ENCODE assay signal across 3 cellular contexts in genomic region chr9:3157011-3157410, GRCh38.
"Had no signal": no experiment of that assay in that cellular context is flagged by ENCODE, and none has a peak within 500 bp of the region (broad histone marks: within the 10 kb centered on the region; RNA-seq: fewer than 3 reads in every experiment).

No MANE protein-coding gene starts in this region.

- ATAC-seq: GM12878 had no signal

- H3K4me3 ChIP-seq: GM12878 had no signal

- DNase-seq: GDM1, GF-D8 had no signal
